ENCODE assay signal across 19 cellular contexts in genomic region chr2:180133736-180134135, GRCh38.
"Had no signal": no experiment of that assay in that cellular context is flagged by ENCODE, and none has a peak within 500 bp of the region (broad histone marks: within the 10 kb centered on the region; RNA-seq: fewer than 3 reads in every experiment).

No MANE protein-coding gene starts in this region.

- ATAC-seq: activated CD8-positive, alpha-beta T cell treated with anti-CD3 and anti-CD28 coated beads, Interleukin-2, amount 10 ng/mL, durations not matched to agents 7 days and 5 days; WTC11 had no signal

- H3K27me3 ChIP-seq: brain microvascular endothelial cell had no signal

- H2AFZ ChIP-seq: PC-9 had no signal

- H3K27ac ChIP-seq: brain microvascular endothelial cell, PC-9 had no signal

- DNase-seq: activated CD4-positive, alpha-beta T cell treated with anti-CD3 and anti-CD28 coated beads for 48 hours; activated CD4-positive, alpha-beta T cell treated with anti-CD3 and anti-CD28 coated beads, Interleukin-2, amount 50 U/mL, for 4 hours; activated CD4-positive, CD25-positive, alpha-beta regulatory T cell treated with anti-CD3 and anti-CD28 coated beads, Interleukin-2, amount 50 U/mL, for 72 hours; activated CD8-positive, alpha-beta memory T cell treated with anti-CD3 and anti-CD28 coated beads, Interleukin-2, amount 50 U/mL, for 48 hours; activated CD8-positive, alpha-beta T cell treated with anti-CD3 and anti-CD28 coated beads, Interleukin-2, amount 10 ng/mL, durations not matched to agents 7 days and 5 days; activated gamma-delta T cell; activated naive CD4-positive, alpha-beta T cell treated with anti-CD3 and anti-CD28 coated beads, Interleukin-2, amount 10 ng/mL, durations not matched to agents 7 days and 5 days; activated naive CD8-positive, alpha-beta T cell treated with anti-CD3 and anti-CD28 coated beads for 36 hours; activated T-cell treated with anti-CD3 and anti-CD28 coated beads, Interleukin-2, amount 50 U/mL, for 1 hour; brain microvascular endothelial cell; caudate nucleus; KG1; NCI-H1048; NCI-H1930; NCI-H345; NCI-H748 treated with DMSO at 0.1 percent for 48 hours; SHP77 treated with DMSO at 0.1 percent for 48 hours had no signal

- H3K4me2 ChIP-seq: PC-9 had no signal

- H3K4me3 ChIP-seq: PC-9 had no signal

- H3K36me3 ChIP-seq: brain microvascular endothelial cell had no signal
